ENCODE assay signal across 8 cellular contexts in the genomic region with DNA sequence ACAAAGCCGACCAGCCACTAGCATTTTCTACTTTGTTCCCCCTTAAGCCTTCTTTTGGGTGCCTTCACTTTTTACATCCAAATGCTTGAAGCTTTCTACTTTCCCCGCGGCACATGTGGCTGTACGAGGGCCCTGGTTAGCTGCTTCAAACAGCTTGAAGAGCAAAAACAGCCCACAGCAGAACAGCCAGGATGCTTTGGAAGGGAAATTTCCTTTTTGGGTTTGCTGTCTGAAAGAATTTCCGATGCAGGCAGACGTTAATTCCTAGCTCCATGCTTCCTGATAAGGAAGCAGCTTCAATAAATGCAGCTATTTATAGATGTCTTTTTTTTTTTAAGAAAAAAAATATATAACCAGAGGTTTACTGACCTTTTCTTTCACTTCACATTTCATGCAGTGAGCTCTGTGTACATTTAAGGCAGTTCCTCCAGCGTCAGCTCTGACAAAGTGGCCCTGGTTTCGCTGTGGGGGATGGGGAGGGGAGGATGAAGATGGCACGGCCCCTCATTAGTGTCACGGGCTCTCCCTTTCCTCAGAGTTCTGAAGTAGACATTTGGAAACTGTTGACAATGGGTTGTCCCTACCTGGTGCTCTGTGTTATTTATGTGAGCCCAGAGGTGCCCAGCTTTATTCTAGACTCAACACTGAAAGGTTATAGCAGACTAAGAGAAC.
DNase-seq lines count a peak whose midpoint lies in the region; ATAC-seq and TF ChIP-seq lines count a peak whose summit lies in the region.

No MANE protein-coding gene starts in this region.

- H3K4me1 Mint-ChIP-seq in activated T-cell treated with anti-CD3 and anti-CD28 coated beads, Interleukin-2, amount 50 U/mL, for 24 hours (ENCODE audit: low read depth) = peaks cover 59% of the 10 kb centered on the region
- peaks cover 24% of the 10 kb centered on the region for H3K4me1 Mint-ChIP-seq in progenitor cell of endocrine pancreas (ENCODE audit: low read depth)

- H3K27ac ChIP-seq in Peyer's patch = peak overlapping the region; percentile 64 to 84 (median 76)
- peak overlapping the region; percentile 71 for H3K27ac ChIP-seq in upper lobe of right lung

- peaks cover 0 to 64% (median 16%) of the 10 kb centered on the region in 4 donors for H3K4me1 ChIP-seq in Peyer's patch
- peaks cover 42% of the 10 kb centered on the region for H3K4me1 ChIP-seq in upper lobe of right lung

- intact Hi-C loops in upper lobe of right lung (cut with DNase I) = no loop called here

- no peak for TF ChIP-seq CTCF in Peyer's patch (IDR thresholded peaks at IDR 0.05)
- no peak for TF ChIP-seq CTCF in upper lobe of right lung (IDR thresholded peaks at IDR 0.05)
- TF ChIP-seq CTCF in progenitor cell of endocrine pancreas (IDR thresholded peaks at IDR 0.05; ENCODE audit: unreplicated experiment) = no peak

- TF ChIP-seq POLR2A in Peyer's patch (IDR thresholded peaks at IDR 0.05) = no peak

- peak; percentile 44 for ATAC-seq in upper lobe of right lung

- no peak overlapping the region for H3K4me3 Mint-ChIP-seq in activated T-cell treated with anti-CD3 and anti-CD28 coated beads, Interleukin-2, amount 50 U/mL, for 24 hours
- no peak overlapping the region for H3K4me3 Mint-ChIP-seq in progenitor cell of endocrine pancreas (ENCODE audit: low read depth)

- H3K27me3 ChIP-seq in Peyer's patch (no peaks in the 10 kb centered on the region), upper lobe of right lung (no peaks in the 10 kb centered on the region)

- H3K27ac Mint-ChIP-seq in activated T-cell treated with anti-CD3 and anti-CD28 coated beads, Interleukin-2, amount 50 U/mL, for 24 hours = peak overlapping the region; percentile 27
- H3K27ac Mint-ChIP-seq in progenitor cell of endocrine pancreas = no peak overlapping the region

- DNase-seq in activated T-cell treated with anti-CD3 and anti-CD28 coated beads, Interleukin-2, amount 50 U/mL, for 24 hours = no peak
- DNase-seq in activated T-cell treated with anti-CD3 and anti-CD28 coated beads for 4 hours = no peak
- DNase-seq in Peyer's patch = peak in 2 of 3 donors; percentile 81
- peak; percentile 46 for DNase-seq in left kidney (ENCODE audit: low read depth, low spot score)
- DNase-seq in upper lobe of right lung = no peak
- no peak for DNase-seq in progenitor cell of endocrine pancreas (ENCODE audit: low spot score, unreplicated experiment)
- no peak for DNase-seq in activated effector memory CD4-positive, alpha-beta T cell treated with Interleukin-2 at 50 U/mL for 16 hours
- no peak for DNase-seq in NCI-H2107 treated with DMSO at 0.1 percent for 48 hours (lab: John Stamatoyannopoulos, UW; ENCODE audit: unreplicated experiment)

- H3K36me3 Mint-ChIP-seq in activated T-cell treated with anti-CD3 and anti-CD28 coated beads, Interleukin-2, amount 50 U/mL, for 24 hours (ENCODE audit: low read depth) = peaks cover 77% of the 10 kb centered on the region
- peaks cover 13% of the 10 kb centered on the region for H3K36me3 Mint-ChIP-seq in progenitor cell of endocrine pancreas (ENCODE audit: insufficient read depth)

- H3K4me3 ChIP-seq in Peyer's patch (no peak overlapping the region), upper lobe of right lung (no peak overlapping the region)

- H3K36me3 ChIP-seq in Peyer's patch (peaks cover 0 to 3% (median 0%) of the 10 kb centered on the region in 3 donors), upper lobe of right lung (peaks cover 10% of the 10 kb centered on the region)

- H3K27me3 Mint-ChIP-seq in activated T-cell treated with anti-CD3 and anti-CD28 coated beads, Interleukin-2, amount 50 U/mL, for 24 hours = no peaks in the 10 kb centered on the region
- no peaks in the 10 kb centered on the region for H3K27me3 Mint-ChIP-seq in progenitor cell of endocrine pancreas

- H3K9me3 ChIP-seq in Peyer's patch = no peaks in the 10 kb centered on the region
- no peaks in the 10 kb centered on the region for H3K9me3 ChIP-seq in upper lobe of right lung

- H3K9me3 Mint-ChIP-seq in activated T-cell treated with anti-CD3 and anti-CD28 coated beads, Interleukin-2, amount 50 U/mL, for 24 hours = no peaks in the 10 kb centered on the region
- H3K9me3 Mint-ChIP-seq in progenitor cell of endocrine pancreas (ENCODE audit: low read depth) = no peaks in the 10 kb centered on the region

Comparison
In these comparisons a context has a peak if more than half of its experiments do, and no peak if none do; other contexts are left out.
1. DNase-seq: peak in Peyer's patch (2 of 3) and left kidney (single experiment); none in activated T-cell treated with anti-CD3 and anti-CD28 coated beads, Interleukin-2, amount 50 U/mL, for 24 hours (single experiment), activated T-cell treated with anti-CD3 and anti-CD28 coated beads for 4 hours (single experiment), upper lobe of right lung (single experiment), progenitor cell of endocrine pancreas (single experiment), activated effector memory CD4-positive, alpha-beta T cell treated with Interleukin-2 at 50 U/mL for 16 hours (single experiment) and NCI-H2107 treated with DMSO at 0.1 percent for 48 hours (single experiment).